Comparison of ENCODE assay signal across 13 cellular contexts in genomic region chr16:88461291-88462269, GRCh38. TPM values are rescaled to one million over a fixed set of nuclear protein-coding genes. Genes with fewer than 3 reads are reported as not detected.
A peak's percentile ranks its signal among the peaks of the same experiment; 100 is the strongest.
DNase-seq lines count a peak whose midpoint lies in the region; ATAC-seq and TF ChIP-seq lines count a peak whose summit lies in the region.
"Had no signal": no experiment of that assay in that cellular context is flagged by ENCODE, and none has a peak within 500 bp of the region (broad histone marks: within the 10 kb centered on the region; RNA-seq: fewer than 3 reads in every experiment).

No MANE protein-coding gene starts in this region.

- H4K8ac ChIP-seq in neuronal stem cell (ENCODE audit: low read depth, low read length): no peak overlapping the region

- 59 to 67% methylated on average over 29 to 30 of the region's 30 CpGs for whole genome bisulfite sequencing in heart right ventricle, 2 donors
- no CpG with 5 or more reads among the region's 30 CpGs for WGBS in neuronal stem cell (ENCODE audit: extremely low coverage in 2 of 2, insufficient read length in 2 of 2, insufficient replicate concordance in 1 of 2), 2 donors

- H3K36me3 ChIP-seq in heart right ventricle (no peaks in the 10 kb centered on the region), neuronal stem cell (replicated peaks in 1 of 2; ENCODE audit: control insufficient read depth in 2 of 2, insufficient read depth in 2 of 2, low read length in 2 of 2) (no peaks in the 10 kb centered on the region)
- H3K36me3 ChIP-seq: WERI-Rb-1 had no signal

- DNase-seq in Daoy (ENCODE audit: low read depth): peak; percentile 33
- DNase-seq in NCI-H69 (lab: John Stamatoyannopoulos, UW): peak; percentile 60
- DNase-seq in heart right ventricle: no peak
- DNase-seq in neuronal stem cell (ENCODE audit: low spot score): no peak
- no peak for DNase-seq in amniotic stem cell (lab: John Stamatoyannopoulos, UW)
- DNase-seq in central memory CD4-positive, alpha-beta T cell: no peak
- DNase-seq in NCI-H524 (lab: John Stamatoyannopoulos, UW): no peak
- DNase-seq in activated CD8-positive, alpha-beta memory T cell treated with anti-CD3 and anti-CD28 coated beads, Interleukin-2, amount 10 ng/mL, durations not matched to agents 7 days and 5 days: no peak
- DNase-seq: naive B cell; NCI-H1694 treated with DMSO at 0.1 percent for 48 hours; stimulated activated naive CD8-positive, alpha-beta T cell treated with anti-CD3 and anti-CD28 coated beads, Interleukin-15, Interleukin-2, amounts not matched to agents 100 U/mL and 50 U/mL, for 24 hours; WERI-Rb-1 had no signal

- H2BK120ac ChIP-seq in neuronal stem cell (ENCODE audit: low read depth, low read length): peak overlapping the region; percentile 29

- H3K4me1 Mint-ChIP-seq in activated CD8-positive, alpha-beta memory T cell treated with anti-CD3 and anti-CD28 coated beads, Interleukin-2, amount 10 ng/mL, durations not matched to agents 7 days and 5 days: peaks cover 24% of the 10 kb centered on the region

- H4K91ac ChIP-seq in neuronal stem cell (ENCODE audit: low read depth, low read length, poor library complexity): no peak overlapping the region

- H3K23ac ChIP-seq in neuronal stem cell (ENCODE audit: low read depth, low read length, poor library complexity): peak overlapping the region; percentile 97

- no peak overlapping the region for H3K4me2 ChIP-seq in neuronal stem cell (ENCODE audit: insufficient read depth, low read length, poor library complexity, severe bottlenecking)

- intact Hi-C loops in heart right ventricle (cut with DNase I): loop anchor here in 1 of 10 donors (5.0 kb wide), 1 partner anchor 46 kb away; no protein-coding TSS in a partner anchor

- no peak overlapping the region for H2AFZ ChIP-seq in neuronal stem cell (ENCODE audit: low read length)

- no peaks in the 10 kb centered on the region for H3K9me3 Mint-ChIP-seq in activated CD8-positive, alpha-beta memory T cell treated with anti-CD3 and anti-CD28 coated beads, Interleukin-2, amount 10 ng/mL, durations not matched to agents 7 days and 5 days (ENCODE audit: low read depth)
- H3K9me3 Mint-ChIP-seq: naive B cell had no signal

- H3K79me1 ChIP-seq in neuronal stem cell (ENCODE audit: low read depth, low read length): peaks cover 14% of the 10 kb centered on the region

- H3K27ac ChIP-seq in heart right ventricle: peak overlapping the region in 1 of 10 donors; percentile 34
- no peak overlapping the region for H3K27ac ChIP-seq in neuronal stem cell (replicated peaks; ENCODE audit: low read length)
- H3K27ac ChIP-seq: RWPE1, WERI-Rb-1 had no signal

- no peak for TF ChIP-seq CTCF in heart right ventricle (IDR thresholded peaks at IDR 0.05)

- H3K4me1 ChIP-seq in heart right ventricle: peaks cover 0 to 36% (median 12%) of the 10 kb centered on the region in 9 donors
- peaks cover 4 to 12% of the 10 kb centered on the region in 2 donors for H3K4me1 ChIP-seq in neuronal stem cell (ENCODE audit: control insufficient read depth in 2 of 2, insufficient read depth in 1 of 2, low read depth in 1 of 2, low read length in 2 of 2)

- H3K4me3 ChIP-seq in heart right ventricle: no peak overlapping the region
- H3K4me3 ChIP-seq in neuronal stem cell (ENCODE audit: low read length in 2 of 2): no peak overlapping the region

- CTCF ChIA-PET in activated CD8-positive, alpha-beta memory T cell treated with anti-CD3 and anti-CD28 coated beads, Interleukin-2, amount 10 ng/mL, durations not matched to agents 7 days and 5 days (lab: Charles Lee): no interaction called here

- peak overlapping the region; percentile 82 for H3K18ac ChIP-seq in neuronal stem cell (ENCODE audit: low read length)

- H3K9ac ChIP-seq in neuronal stem cell (ENCODE audit: low read depth, low read length, poor library complexity): peak overlapping the region; percentile 83

- H3K36me3 Mint-ChIP-seq in activated CD8-positive, alpha-beta memory T cell treated with anti-CD3 and anti-CD28 coated beads, Interleukin-2, amount 10 ng/mL, durations not matched to agents 7 days and 5 days: no peaks in the 10 kb centered on the region
- H3K36me3 Mint-ChIP-seq: naive B cell had no signal

- no peak overlapping the region for H2BK12ac ChIP-seq in neuronal stem cell (ENCODE audit: low read length)

- peak overlapping the region; percentile 92 for H3K14ac ChIP-seq in neuronal stem cell (ENCODE audit: low read length)

- peak overlapping the region; percentile 97 for H2AK5ac ChIP-seq in neuronal stem cell (ENCODE audit: low read depth, low read length)

- H3K27me3 Mint-ChIP-seq in activated CD8-positive, alpha-beta memory T cell treated with anti-CD3 and anti-CD28 coated beads, Interleukin-2, amount 10 ng/mL, durations not matched to agents 7 days and 5 days: no peaks in the 10 kb centered on the region

- H3K4ac ChIP-seq in neuronal stem cell (ENCODE audit: low read length): no peak overlapping the region

- ATAC-seq in heart right ventricle: peak in 6 of 8 donors; percentile 19 to 60 (median 45)
- no peak for ATAC-seq in activated CD8-positive, alpha-beta memory T cell treated with anti-CD3 and anti-CD28 coated beads, Interleukin-2, amount 10 ng/mL, durations not matched to agents 7 days and 5 days
- ATAC-seq: stimulated activated naive CD8-positive, alpha-beta T cell treated with anti-CD3 and anti-CD28 coated beads, Interleukin-15, Interleukin-2, amounts not matched to agents 100 U/mL and 50 U/mL, for 24 hours had no signal

- H3K4me3 Mint-ChIP-seq in activated CD8-positive, alpha-beta memory T cell treated with anti-CD3 and anti-CD28 coated beads, Interleukin-2, amount 10 ng/mL, durations not matched to agents 7 days and 5 days: no peak overlapping the region

- peak overlapping the region; percentile 40 for H2BK15ac ChIP-seq in neuronal stem cell (ENCODE audit: low read length)

- no peak overlapping the region for H3K27ac Mint-ChIP-seq in activated CD8-positive, alpha-beta memory T cell treated with anti-CD3 and anti-CD28 coated beads, Interleukin-2, amount 10 ng/mL, durations not matched to agents 7 days and 5 days

- peak overlapping the region; percentile 35 for H2BK5ac ChIP-seq in neuronal stem cell (ENCODE audit: low read length)

- peaks cover 0 to 6% (median 0%) of the 10 kb centered on the region in 7 donors for H3K27me3 ChIP-seq in heart right ventricle
- peaks cover 0 to 13% (median 0%) of the 10 kb centered on the region in 3 experiments for H3K27me3 ChIP-seq in neuronal stem cell (ENCODE audit: control insufficient read depth in 3 of 3, insufficient read depth in 3 of 3, low read depth in 1 of 3, low read length in 3 of 3)

- no peaks in the 10 kb centered on the region for H3K9me3 ChIP-seq in heart right ventricle
- H3K9me3 ChIP-seq in neuronal stem cell (replicated peaks in 1 of 2; ENCODE audit: control insufficient read depth in 2 of 2, insufficient read depth in 1 of 2, low read depth in 1 of 2, low read length in 2 of 2): no peaks in the 10 kb centered on the region

RNA-seq across cellular contexts. Expression of gene ZFPM1, which starts 8.5 kb away (rescaled TPM):
- total RNA-seq in Daoy (2014; rRNA removed; shearing (Covaris generic)): 0.30 and 0.40 TPM in 2 replicates
- total RNA-seq in heart right ventricle: 1 to 10 TPM; 3.2 to 6.0 (median 4.4) TPM
- 10 to 100 TPM in 1 of 2 donors, 1 to 10 TPM in 1; 2.0 to 10.4 TPM for polyA plus RNA-seq in heart right ventricle
- 3.8 TPM for polyA plus RNA-seq in neuronal stem cell (2013, experiment 1 of 2)
- polyA plus RNA-seq in neuronal stem cell (2013, experiment 2 of 2): 4.0 TPM
- total RNA-seq in activated CD8-positive, alpha-beta memory T cell treated with anti-CD3 and anti-CD28 coated beads, Interleukin-2, amount 10 ng/mL, durations not matched to agents 7 days and 5 days: 10 to 100 TPM; 15.1 to 21.0 TPM

Comparison
In these comparisons a context has a peak if more than half of its experiments do, and no peak if none do; other contexts are left out.
1. DNase-seq: peak in Daoy (single experiment) and NCI-H69 (single experiment); none in heart right ventricle (0 of 2), neuronal stem cell (single experiment), amniotic stem cell (single experiment), central memory CD4-positive, alpha-beta T cell (single experiment), NCI-H524 (0 of 2) and activated CD8-positive, alpha-beta memory T cell treated with anti-CD3 and anti-CD28 coated beads, Interleukin-2, amount 10 ng/mL, durations not matched to agents 7 days and 5 days (single experiment).